ENCODE assay signal across 8 cellular contexts in the genomic region with DNA sequence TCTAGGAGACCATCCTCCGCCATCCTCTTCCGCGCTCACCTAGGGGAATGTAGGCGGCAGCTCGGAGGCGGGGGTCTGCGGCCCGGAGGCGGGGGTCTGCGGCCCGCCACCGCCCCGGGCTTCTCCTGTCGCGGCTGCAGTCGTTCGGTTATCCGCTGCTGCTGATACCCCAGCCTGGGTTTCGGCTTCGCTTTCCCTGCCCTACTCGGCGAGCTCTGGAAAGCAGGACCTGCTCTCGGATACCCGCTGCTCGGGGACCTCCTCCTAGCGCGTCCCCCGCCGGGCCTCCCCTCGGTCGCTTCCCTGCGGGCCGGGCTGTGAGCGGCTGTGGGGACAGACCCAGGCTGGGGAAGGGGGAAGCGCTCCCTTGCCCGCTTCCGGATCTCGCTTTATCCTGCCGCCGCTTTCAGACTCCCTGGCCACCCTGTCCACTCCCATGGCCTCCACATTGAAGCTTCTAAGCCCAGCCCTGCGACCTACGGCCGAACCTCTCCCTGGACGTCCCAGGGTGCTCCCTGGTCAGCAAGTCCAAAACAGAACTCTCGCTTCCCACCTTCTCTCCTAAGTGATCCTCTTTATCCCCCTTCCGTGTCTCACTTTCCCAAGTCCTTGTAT. TPM values are rescaled to one million over a fixed set of nuclear protein-coding genes. Genes with fewer than 3 reads are reported as not detected.
DNase-seq lines count a peak whose midpoint lies in the region; ATAC-seq and TF ChIP-seq lines count a peak whose summit lies in the region.

No MANE protein-coding gene starts in this region.

- H3K9me3 ChIP-seq in SK-N-MC (ENCODE audit: low read depth, low read length) (no peaks in the 10 kb centered on the region), endodermal cell (ENCODE audit: control insufficient read depth, low read length) (no peaks in the 10 kb centered on the region), mucosa of stomach (ENCODE audit: control insufficient read depth, low read length) (no peaks in the 10 kb centered on the region)

- no peak overlapping the region for H3K27ac Mint-ChIP-seq in endodermal cell

- H3K4me3 ChIP-seq in GM06990 (replicated peaks; ENCODE audit: low read depth, low read length): peak overlapping the region; percentile 70
- peak overlapping the region; percentile 88 for H3K4me3 ChIP-seq in SK-N-MC
- peak overlapping the region; percentile 83 for H3K4me3 ChIP-seq in endodermal cell (ENCODE audit: low read length)
- H3K4me3 ChIP-seq in mucosa of stomach (ENCODE audit: low read length): peak overlapping the region; percentile 63

- H3K9me3 Mint-ChIP-seq in endodermal cell: no peaks in the 10 kb centered on the region

- TF ChIP-seq CTCF in GM06990 (IDR thresholded peaks at IDR 0.05; ENCODE audit: insufficient read depth, low read length, poor library complexity, severe bottlenecking): no peak
- TF ChIP-seq CTCF in endodermal cell (conservative IDR thresholded peaks at IDR 0.05): no peak

- 3 to 5% methylated on average over 27 to 46 of the region's 46 CpGs for WGBS in endodermal cell (ENCODE audit: insufficient coverage in 1 of 2, insufficient read length in 1 of 2), 2 experiments

- peaks cover 11% of the 10 kb centered on the region for H3K4me1 Mint-ChIP-seq in endodermal cell

- H3K36me3 ChIP-seq in GM06990 (ENCODE audit: control insufficient read depth, insufficient read depth, low read length): no peaks in the 10 kb centered on the region
- H3K36me3 ChIP-seq in SK-N-MC (ENCODE audit: insufficient read depth, low read length): no peaks in the 10 kb centered on the region
- H3K36me3 ChIP-seq in endodermal cell (ENCODE audit: control insufficient read depth, insufficient read depth, low read length): no peaks in the 10 kb centered on the region
- no peaks in the 10 kb centered on the region for H3K36me3 ChIP-seq in mucosa of stomach (ENCODE audit: control insufficient read depth, insufficient read depth, low read length)

- no peak for ATAC-seq in HG03457 (IDR thresholded peaks at IDR 0.05; ENCODE audit: unreplicated experiment)

- peak; percentile 20 for DNase-seq in GM06990 (ENCODE audit: extremely low read depth, insufficient read length)
- DNase-seq in SK-N-MC (ENCODE audit: low read depth, low spot score): no peak
- peak; percentile 81 for DNase-seq in endodermal cell
- DNase-seq in NOMO-1 treated with DMSO at 0.1 percent for 48 hours (lab: John Stamatoyannopoulos, UW; ENCODE audit: unreplicated experiment): no peak
- DNase-seq in NCI-H1436 (lab: John Stamatoyannopoulos, UW): no peak
- DNase-seq in NCI-H2196 treated with DMSO at 0.1 percent for 48 hours (lab: John Stamatoyannopoulos, UW; ENCODE audit: unreplicated experiment): no peak

- peaks cover 2% of the 10 kb centered on the region for H3K27me3 Mint-ChIP-seq in endodermal cell (ENCODE audit: insufficient read depth)

- H3K4me1 ChIP-seq in endodermal cell (ENCODE audit: control insufficient read depth, insufficient read depth, low read length) (no peaks in the 10 kb centered on the region), mucosa of stomach (ENCODE audit: control insufficient read depth, insufficient read depth, low read length) (peaks cover 23% of the 10 kb centered on the region)

- H3K9ac ChIP-seq in SK-N-MC (ENCODE audit: insufficient read length) (no peak overlapping the region), endodermal cell (ENCODE audit: extremely low read depth, low read length, poor library complexity, severe bottlenecking) (peak overlapping the region; percentile 8), mucosa of stomach (ENCODE audit: low read length) (peak overlapping the region; percentile 70)

- H3K36me3 Mint-ChIP-seq in endodermal cell (ENCODE audit: low read depth): peaks cover 5% of the 10 kb centered on the region

- H3K27ac ChIP-seq in SK-N-MC: no peak overlapping the region
- no peak overlapping the region for H3K27ac ChIP-seq in endodermal cell (ENCODE audit: low read depth, low read length)

- H3K4me3 Mint-ChIP-seq in endodermal cell: no peak overlapping the region

- no peaks in the 10 kb centered on the region for H3K27me3 ChIP-seq in GM06990 (replicated peaks; ENCODE audit: control insufficient read depth, insufficient read depth, low read length)
- H3K27me3 ChIP-seq in endodermal cell (ENCODE audit: control insufficient read depth, insufficient read depth, low read length, poor library complexity, severe bottlenecking): no peaks in the 10 kb centered on the region
- no peaks in the 10 kb centered on the region for H3K27me3 ChIP-seq in mucosa of stomach (ENCODE audit: control insufficient read depth, insufficient read depth, low read length)

RNA-seq across cellular contexts. Expression of gene FKBP1B, which starts 0.6 kb away (rescaled TPM):
- 10 to 100 TPM; 35.3 to 39.0 TPM for total RNA-seq in endodermal cell
- 39.3 TPM for polyA plus RNA-seq in endodermal cell (2013, experiment 1 of 2)
- polyA plus RNA-seq in endodermal cell (2013, experiment 2 of 2): 36.3 TPM

RNA-seq across cellular contexts. Expression of gene WDCP, which starts 3.0 kb away (rescaled TPM):
- 10 to 100 TPM; 18.2 to 24.1 TPM for total RNA-seq in endodermal cell
- polyA plus RNA-seq in endodermal cell (2013, experiment 1 of 2): 16.7 TPM
- 16.2 TPM for polyA plus RNA-seq in endodermal cell (2013, experiment 2 of 2)

RNA-seq across cellular contexts. Expression of gene SF3B6, which starts 26.0 kb away (rescaled TPM):
- total RNA-seq in endodermal cell: 100 to 1,000 TPM; 109 to 131 TPM
- 151 TPM for polyA plus RNA-seq in endodermal cell (2013, experiment 1 of 2)
- polyA plus RNA-seq in endodermal cell (2013, experiment 2 of 2): 143 TPM

RNA-seq across cellular contexts. Expression of gene TP53I3, which starts 34.5 kb away (rescaled TPM):
- 10 to 100 TPM; 11.6 to 23.2 TPM for total RNA-seq in endodermal cell
- 26.5 TPM for polyA plus RNA-seq in endodermal cell (2013, experiment 1 of 2)
- 22.8 TPM for polyA plus RNA-seq in endodermal cell (2013, experiment 2 of 2)

RNA-seq across cellular contexts. Expression of gene MFSD2B, which starts 40.3 kb away (rescaled TPM):
- total RNA-seq in endodermal cell: 1 to 10 TPM in 1 of 2 donors, under 1 TPM in 1; 0.91 to 1.0 TPM
- polyA plus RNA-seq in endodermal cell (2013, experiment 1 of 2): 0.75 TPM
- polyA plus RNA-seq in endodermal cell (2013, experiment 2 of 2): 0.50 TPM

Comparison
In these comparisons a context has a peak if more than half of its experiments do, and no peak if none do; other contexts are left out.
1. DNase-seq: peak in GM06990 (single experiment) and endodermal cell (single experiment); none in SK-N-MC (single experiment), NOMO-1 treated with DMSO at 0.1 percent for 48 hours (single experiment), NCI-H1436 (single experiment) and NCI-H2196 treated with DMSO at 0.1 percent for 48 hours (single experiment).
2. Peak in every context shown above with its lines, with median percentiles within 50 percentile points of each other: H3K4me3 ChIP-seq.